In the genomic region with DNA sequence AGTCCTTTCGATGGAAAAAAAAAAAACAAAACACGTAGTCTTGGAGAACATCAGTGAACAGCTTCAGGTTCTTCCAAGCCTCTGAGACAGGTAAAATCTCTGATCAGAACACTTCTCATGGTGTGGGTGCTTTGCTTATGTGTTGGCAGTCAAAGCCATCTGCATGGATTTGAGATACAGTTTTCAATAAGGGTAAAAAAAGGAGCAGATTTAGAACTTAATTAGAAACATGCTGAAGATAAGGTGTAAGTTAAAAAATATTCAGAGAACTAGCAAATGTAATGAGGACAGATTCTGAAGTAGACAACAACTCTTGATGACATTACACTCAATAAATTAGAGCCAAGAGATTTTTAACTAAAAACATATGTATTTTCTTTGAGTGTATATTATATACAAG, we compare ENCODE assay signal across 34 cellular contexts.
"Had no signal": no experiment of that assay in that cellular context is flagged by ENCODE, and none has a peak within 500 bp of the region (broad histone marks: within the 10 kb centered on the region; RNA-seq: fewer than 3 reads in every experiment).

No MANE protein-coding gene starts in this region.

- H3K27ac ChIP-seq: adrenal gland, body of pancreas, brain microvascular endothelial cell, breast epithelium, VCaP had no signal

- H3K4me1 ChIP-seq: adrenal gland, body of pancreas, breast epithelium had no signal

- H3K4me1 Mint-ChIP-seq: activated B cell treated with CpG ODN at 0.5 μM for 24 hours; activated CD4-positive, alpha-beta T cell treated with anti-CD3 and anti-CD28 coated beads, Interleukin-2, amount 10 ng/mL, durations not matched to agents 24 days and 14 days; activated naive CD8-positive, alpha-beta T cell treated with anti-CD3 and anti-CD28 coated beads for 36 hours; activated T-helper 17 cell treated with anti-CD3 and anti-CD28 coated beads, Interleukin-2, amount 50 U/mL, for 72 hours had no signal

- H3K4me3 Mint-ChIP-seq: activated B cell treated with CpG ODN at 0.5 μM for 24 hours; activated CD4-positive, alpha-beta memory T cell treated with anti-CD3 and anti-CD28 coated beads for 36 hours; activated CD4-positive, alpha-beta T cell treated with anti-CD3 and anti-CD28 coated beads, Interleukin-2, amount 10 ng/mL, durations not matched to agents 24 days and 14 days; activated CD8-positive, alpha-beta T cell treated with anti-CD3 and anti-CD28 coated beads for 36 hours; activated naive CD4-positive, alpha-beta T cell treated with anti-CD3 and anti-CD28 coated beads for 36 hours; activated naive CD8-positive, alpha-beta T cell treated with anti-CD3 and anti-CD28 coated beads for 36 hours; activated T-cell treated with anti-CD3 and anti-CD28 coated beads, Interleukin-2, amount 50 U/mL, for 4 hours; activated T-cell treated with anti-CD3 and anti-CD28 coated beads, Interleukin-2, amount 50 U/mL, for 72 hours; activated T-helper 1 cell treated with anti-CD3 and anti-CD28 coated beads, Interleukin-12 subunit alpha, Interleukin-12 subunit beta, Interleukin-2, Interleukin-4 antibody, amounts not matched to agents 30 ng/mL and 10 ng/mL and 1 ng/mL, durations not matched to agents 14 hours and 24 hours and 36 hours; activated T-helper 17 cell treated with anti-CD3 and anti-CD28 coated beads, Interleukin-2, amount 50 U/mL, for 72 hours; T-helper 1 cell treated with Interleukin-12 subunit alpha and Interleukin-12 subunit beta and Interleukin-4 antibody, amounts not matched to agents 30 μg/mL and 1 μg/mL, for 36 hours; T-helper 2 cell treated with Interferon-gamma antibody and Interleukin-4, amounts not matched to agents 5 μg/mL and 100 μg/mL, for 36 hours had no signal

- H3K27me3 Mint-ChIP-seq: activated B cell treated with CpG ODN at 0.5 μM for 24 hours; activated CD4-positive, alpha-beta memory T cell treated with anti-CD3 and anti-CD28 coated beads for 36 hours; activated CD4-positive, alpha-beta T cell treated with anti-CD3 and anti-CD28 coated beads, Interleukin-2, amount 10 ng/mL, durations not matched to agents 24 days and 14 days; activated CD8-positive, alpha-beta T cell treated with anti-CD3 and anti-CD28 coated beads for 36 hours; activated naive CD8-positive, alpha-beta T cell treated with anti-CD3 and anti-CD28 coated beads for 36 hours; activated T-helper 17 cell treated with anti-CD3 and anti-CD28 coated beads, Interleukin-2, amount 50 U/mL, for 72 hours had no signal

- H3K9me3 Mint-ChIP-seq: activated CD4-positive, alpha-beta T cell treated with anti-CD3 and anti-CD28 coated beads, Interleukin-2, amount 10 ng/mL, durations not matched to agents 24 days and 14 days; activated T-helper 17 cell treated with anti-CD3 and anti-CD28 coated beads, Interleukin-2, amount 50 U/mL, for 72 hours had no signal

- H3K36me3 Mint-ChIP-seq: activated CD4-positive, alpha-beta memory T cell treated with anti-CD3 and anti-CD28 coated beads for 36 hours; activated naive CD4-positive, alpha-beta T cell treated with anti-CD3 and anti-CD28 coated beads, Interleukin-2, amount 50 U/mL, for 72 hours; activated naive CD8-positive, alpha-beta T cell treated with anti-CD3 and anti-CD28 coated beads for 36 hours had no signal

- ATAC-seq: activated CD8-positive, alpha-beta T cell treated with anti-CD3 and anti-CD28 coated beads for 36 hours; activated naive CD4-positive, alpha-beta T cell treated with anti-CD3 and anti-CD28 coated beads, Interleukin-2, amount 50 U/mL, for 72 hours; activated T-cell treated with anti-CD3 and anti-CD28 coated beads, Interleukin-2, amount 50 U/mL, for 4 hours; activated T-cell treated with anti-CD3 and anti-CD28 coated beads, Interleukin-2, amount 50 U/mL, for 72 hours; activated T-helper 17 cell treated with anti-CD3 and anti-CD28 coated beads, Interleukin-2, amount 50 U/mL, for 72 hours; body of pancreas had no signal

- H3K27ac Mint-ChIP-seq: activated B cell treated with CpG ODN at 0.5 μM for 24 hours; activated CD4-positive, alpha-beta memory T cell treated with anti-CD3 and anti-CD28 coated beads for 36 hours; activated CD4-positive, alpha-beta T cell treated with anti-CD3 and anti-CD28 coated beads, Interleukin-2, amount 10 ng/mL, durations not matched to agents 24 days and 14 days; activated CD8-positive, alpha-beta T cell treated with anti-CD3 and anti-CD28 coated beads for 36 hours; activated naive CD4-positive, alpha-beta T cell treated with anti-CD3 and anti-CD28 coated beads for 36 hours; activated naive CD4-positive, alpha-beta T cell treated with anti-CD3 and anti-CD28 coated beads, Interleukin-2, amount 50 U/mL, for 72 hours; activated naive CD8-positive, alpha-beta T cell treated with anti-CD3 and anti-CD28 coated beads for 36 hours; activated T-cell treated with anti-CD3 and anti-CD28 coated beads, Interleukin-2, amount 50 U/mL, for 72 hours; activated T-helper 1 cell treated with anti-CD3 and anti-CD28 coated beads, Interleukin-12 subunit alpha, Interleukin-12 subunit beta, Interleukin-2, Interleukin-4 antibody, amounts not matched to agents 30 ng/mL and 10 ng/mL and 1 ng/mL, durations not matched to agents 14 hours and 24 hours and 36 hours; activated T-helper 17 cell treated with anti-CD3 and anti-CD28 coated beads, Interleukin-2, amount 50 U/mL, for 72 hours; T-helper 1 cell treated with Interleukin-12 subunit alpha and Interleukin-12 subunit beta and Interleukin-4 antibody, amounts not matched to agents 30 μg/mL and 1 μg/mL, for 36 hours; T-helper 2 cell treated with Interferon-gamma antibody and Interleukin-4, amounts not matched to agents 5 μg/mL and 100 μg/mL, for 36 hours had no signal

- H3K27me3 ChIP-seq: adrenal gland, body of pancreas, brain microvascular endothelial cell, breast epithelium had no signal

- H3K36me3 ChIP-seq: adrenal gland, brain microvascular endothelial cell, breast epithelium had no signal

- DNase-seq: activated B cell treated with CpG ODN at 0.5 μM for 24 hours; activated CD4-positive, alpha-beta memory T cell treated with anti-CD3 and anti-CD28 coated beads for 36 hours; activated CD4-positive, alpha-beta T cell treated with anti-CD3 and anti-CD28 coated beads for 4 hours; activated CD4-positive, alpha-beta T cell treated with anti-CD3 and anti-CD28 coated beads, Interleukin-2, amount 10 ng/mL, durations not matched to agents 24 days and 14 days; activated CD4-positive, alpha-beta T cell treated with anti-CD3 and anti-CD28 coated beads, Interleukin-2, amount 50 U/mL, for 1 hour; activated CD4-positive, alpha-beta T cell treated with anti-CD3 and anti-CD28 coated beads, Interleukin-2, amount 50 U/mL, for 4 hours; activated CD4-positive, CD25-positive, alpha-beta regulatory T cell treated with anti-CD3 and anti-CD28 coated beads, Interleukin-2, amount 50 U/mL, for 72 hours; activated CD8-positive, alpha-beta memory T cell treated with anti-CD3 and anti-CD28 coated beads, Interleukin-2, amount 50 U/mL, for 4 hours; activated CD8-positive, alpha-beta T cell treated with anti-CD3 and anti-CD28 coated beads for 36 hours; activated effector memory CD4-positive, alpha-beta T cell treated with anti-CD3 and anti-CD28 coated beads, Interleukin-2, amount 50 U/mL, for 16 hours; activated gamma-delta T cell treated with Interleukin-2 at 50 U/mL for 16 hours; activated naive CD4-positive, alpha-beta T cell; activated naive CD4-positive, alpha-beta T cell treated with anti-CD3 and anti-CD28 coated beads for 36 hours; activated naive CD4-positive, alpha-beta T cell treated with anti-CD3 and anti-CD28 coated beads, Interleukin-2, amount 50 U/mL, for 16 hours; activated naive CD8-positive, alpha-beta T cell treated with anti-CD3 and anti-CD28 coated beads for 36 hours; activated T-cell treated with anti-CD3 and anti-CD28 coated beads for 4 hours; activated T-cell treated with anti-CD3 and anti-CD28 coated beads, Interleukin-2, amount 50 U/mL, for 1 hour; activated T-cell treated with anti-CD3 and anti-CD28 coated beads, Interleukin-2, amount 50 U/mL, for 4 hours; activated T-cell treated with anti-CD3 and anti-CD28 coated beads, Interleukin-2, amount 50 U/mL, for 72 hours; adrenal gland; amniotic stem cell; aorta; body of pancreas; brain microvascular endothelial cell; central memory CD4-positive, alpha-beta T cell; T-helper 2 cell; T-helper 9 cell had no signal

- H3K4me3 ChIP-seq: adrenal gland, body of pancreas, breast epithelium had no signal
